Comparison of ENCODE assay signal across 9 cellular contexts in the genomic region with DNA sequence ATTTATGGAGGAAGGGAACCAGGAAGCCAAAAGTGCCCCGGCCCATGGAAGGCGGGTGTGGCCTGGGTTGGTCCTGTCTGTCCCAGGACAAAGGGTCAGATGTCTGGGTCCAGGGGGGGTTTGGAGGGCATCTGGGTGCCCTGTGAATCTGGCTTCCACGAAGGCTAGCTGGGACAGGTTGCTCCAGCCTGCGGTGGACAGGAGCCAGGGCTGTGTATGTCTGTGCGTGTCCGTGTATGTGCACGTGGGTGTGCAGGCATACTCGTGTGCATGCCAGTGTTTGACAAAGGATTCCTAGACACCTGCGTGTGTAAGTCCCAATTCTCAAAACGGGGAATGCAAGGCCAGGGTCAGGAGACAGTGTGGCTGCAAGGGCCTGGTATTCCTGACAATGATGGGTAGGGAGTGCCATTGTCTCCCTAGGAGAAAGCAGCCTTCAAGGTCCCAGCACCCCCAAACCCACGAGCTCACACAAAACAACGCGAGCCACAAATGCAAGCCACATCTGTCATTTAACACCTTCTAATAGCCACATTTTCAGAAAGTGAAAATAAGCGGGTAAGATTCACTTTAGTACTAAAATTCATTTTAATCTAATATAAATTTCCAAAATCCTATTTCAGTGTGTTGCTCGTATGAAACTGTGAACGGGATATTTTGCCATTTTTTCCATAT.
DNase-seq lines count a peak whose midpoint lies in the region; ATAC-seq, FAIRE-seq and TF ChIP-seq lines count a peak whose summit lies in the region.
"Had no signal": no experiment of that assay in that cellular context is flagged by ENCODE, and none has a peak within 500 bp of the region (broad histone marks: within the 10 kb centered on the region; RNA-seq: fewer than 3 reads in every experiment).

No MANE protein-coding gene starts in this region.

- H3K4me1 ChIP-seq in heart right ventricle: peaks cover 34 to 93% (median 89%) of the 10 kb centered on the region in 9 donors

- peak overlapping the region; percentile 44 for H3K27ac Mint-ChIP-seq in activated T-helper 1 cell treated with anti-CD3 and anti-CD28 coated beads, Interleukin-12 subunit alpha, Interleukin-12 subunit beta, Interleukin-2, Interleukin-4 antibody, amounts not matched to agents 30 ng/mL and 10 ng/mL and 1 ng/mL, durations not matched to agents 14 hours and 24 hours and 36 hours
- H3K27ac Mint-ChIP-seq in stimulated activated memory B cell treated with anti-CD40 and anti-IgM and Interleukin-4, amounts not matched to agents 10 μg/mL and 1 μg/mL and 100 μg/mL, for 72 hours: peak overlapping the region; percentile 93

- intact Hi-C loops in activated T-helper 1 cell treated with anti-CD3 and anti-CD28 coated beads, Interleukin-12 subunit alpha, Interleukin-12 subunit beta, Interleukin-2, Interleukin-4 antibody, amounts not matched to agents 30 ng/mL and 10 ng/mL and 1 ng/mL, durations not matched to agents 14 hours and 24 hours and 36 hours (cut with micrococcal nuclease): loop anchor here (2.0 kb wide), 1 partner anchor 13 kb away; no protein-coding TSS in a partner anchor
- intact Hi-C loops in heart right ventricle (cut with DNase I): loop anchor here in 1 of 10 donors (2.0 kb wide), 1 partner anchor 13 kb away; no protein-coding TSS in a partner anchor

- H3K36me3 Mint-ChIP-seq in activated T-helper 1 cell treated with anti-CD3 and anti-CD28 coated beads, Interleukin-12 subunit alpha, Interleukin-12 subunit beta, Interleukin-2, Interleukin-4 antibody, amounts not matched to agents 30 ng/mL and 10 ng/mL and 1 ng/mL, durations not matched to agents 14 hours and 24 hours and 36 hours (ENCODE audit: low read depth): no peaks in the 10 kb centered on the region
- H3K36me3 Mint-ChIP-seq in stimulated activated memory B cell treated with anti-CD40 and anti-IgM and Interleukin-4, amounts not matched to agents 10 μg/mL and 1 μg/mL and 100 μg/mL, for 72 hours: no peaks in the 10 kb centered on the region

- H3K4me1 Mint-ChIP-seq in activated T-helper 1 cell treated with anti-CD3 and anti-CD28 coated beads, Interleukin-12 subunit alpha, Interleukin-12 subunit beta, Interleukin-2, Interleukin-4 antibody, amounts not matched to agents 30 ng/mL and 10 ng/mL and 1 ng/mL, durations not matched to agents 14 hours and 24 hours and 36 hours (ENCODE audit: low read depth): peaks cover 52% of the 10 kb centered on the region
- peaks cover 60% of the 10 kb centered on the region for H3K4me1 Mint-ChIP-seq in stimulated activated memory B cell treated with anti-CD40 and anti-IgM and Interleukin-4, amounts not matched to agents 10 μg/mL and 1 μg/mL and 100 μg/mL, for 72 hours

- WGBS in heart right ventricle, 2 donors: 19 to 33% methylated on average over 16 of the region's 16 CpGs

- no peak for FAIRE-seq in HTR-8/SVneo (lab: Jason Lieb, UNC)

- no peaks in the 10 kb centered on the region for H3K27me3 Mint-ChIP-seq in activated T-helper 1 cell treated with anti-CD3 and anti-CD28 coated beads, Interleukin-12 subunit alpha, Interleukin-12 subunit beta, Interleukin-2, Interleukin-4 antibody, amounts not matched to agents 30 ng/mL and 10 ng/mL and 1 ng/mL, durations not matched to agents 14 hours and 24 hours and 36 hours (ENCODE audit: insufficient read depth)
- H3K27me3 Mint-ChIP-seq in stimulated activated memory B cell treated with anti-CD40 and anti-IgM and Interleukin-4, amounts not matched to agents 10 μg/mL and 1 μg/mL and 100 μg/mL, for 72 hours: no peaks in the 10 kb centered on the region

- H3K4me3 ChIP-seq in heart right ventricle (peak overlapping the region; percentile 19 to 87 (median 78)), WERI-Rb-1 (ENCODE audit: low read depth, low read length) (no peak overlapping the region)

- peak in 6 of 8 donors; percentile 1 to 38 (median 2) for ATAC-seq in heart right ventricle
- no peak for ATAC-seq in stimulated activated memory B cell treated with anti-CD40 and anti-IgM and Interleukin-4, amounts not matched to agents 10 μg/mL and 1 μg/mL and 100 μg/mL, for 72 hours

- H3K9me3 Mint-ChIP-seq in activated T-helper 1 cell treated with anti-CD3 and anti-CD28 coated beads, Interleukin-12 subunit alpha, Interleukin-12 subunit beta, Interleukin-2, Interleukin-4 antibody, amounts not matched to agents 30 ng/mL and 10 ng/mL and 1 ng/mL, durations not matched to agents 14 hours and 24 hours and 36 hours: no peaks in the 10 kb centered on the region
- no peaks in the 10 kb centered on the region for H3K9me3 Mint-ChIP-seq in stimulated activated memory B cell treated with anti-CD40 and anti-IgM and Interleukin-4, amounts not matched to agents 10 μg/mL and 1 μg/mL and 100 μg/mL, for 72 hours

- H3K27me3 ChIP-seq in heart right ventricle (no peaks in the 10 kb centered on the region), WERI-Rb-1 (ENCODE audit: insufficient read depth, low read depth, severe bottlenecking) (no peaks in the 10 kb centered on the region)

- H3K9me3 ChIP-seq in heart right ventricle (no peaks in the 10 kb centered on the region), WERI-Rb-1 (ENCODE audit: severe bottlenecking) (no peaks in the 10 kb centered on the region)

- H3K36me3 ChIP-seq in heart right ventricle (peaks cover 0 to 3% (median 0%) of the 10 kb centered on the region in 9 donors), WERI-Rb-1 (no peaks in the 10 kb centered on the region)

- H3K4me3 Mint-ChIP-seq in activated T-helper 1 cell treated with anti-CD3 and anti-CD28 coated beads, Interleukin-12 subunit alpha, Interleukin-12 subunit beta, Interleukin-2, Interleukin-4 antibody, amounts not matched to agents 30 ng/mL and 10 ng/mL and 1 ng/mL, durations not matched to agents 14 hours and 24 hours and 36 hours: peak overlapping the region; percentile 88
- H3K4me3 Mint-ChIP-seq in stimulated activated memory B cell treated with anti-CD40 and anti-IgM and Interleukin-4, amounts not matched to agents 10 μg/mL and 1 μg/mL and 100 μg/mL, for 72 hours: peak overlapping the region; percentile 82

- H3K27ac ChIP-seq in heart right ventricle (peak overlapping the region; percentile 98 to 100 (median 100)), WERI-Rb-1 (no peak overlapping the region)

- TF ChIP-seq CTCF in heart right ventricle (IDR thresholded peaks at IDR 0.05): no peak
- TF ChIP-seq CTCF in WERI-Rb-1 (IDR thresholded peaks at IDR 0.05; ENCODE audit: low read depth, low read length): no peak

- DNase-seq in HT-29 (ENCODE audit: low spot score) (peak; percentile 39), heart right ventricle (no peak), HTR-8/SVneo (ENCODE audit: insufficient read length, low spot score) (no peak), D341Med (ENCODE audit: low spot score) (no peak), WERI-Rb-1 (no peak)
- no peak for DNase-seq in activated T-helper 1 cell treated with anti-CD3 and anti-CD28 coated beads, Interleukin-12 subunit alpha, Interleukin-12 subunit beta, Interleukin-2, Interleukin-4 antibody, amounts not matched to agents 30 ng/mL and 10 ng/mL and 1 ng/mL, durations not matched to agents 14 hours and 24 hours and 36 hours (ENCODE audit: low spot score)
- DNase-seq in effector CD4-positive, alpha-beta T cell: no peak
- DNase-seq: activated gamma-delta T cell treated with Interleukin-2 at 50 U/mL for 16 hours had no signal
